In genomic region chr3:126573492-126574117, GRCh38 we compare ENCODE assay signal across 1 cellular context.
TF ChIP-seq lines count a peak whose summit lies in the region.

No MANE protein-coding gene starts in this region.

TF ChIP-seq in HepG2, 621 proteins besides CTCF, POLR2A, EP300 and RAD21:
- TF ChIP-seq ETV5 (CRISPR knock-in tag; IDR thresholded peaks at IDR 0.05; ENCODE audit: borderline replicate concordance) (no peak), FLYWCH1 (CRISPR knock-in tag; IDR thresholded peaks at IDR 0.05) (no peak)
- TF ChIP-seq, protein P1, sequence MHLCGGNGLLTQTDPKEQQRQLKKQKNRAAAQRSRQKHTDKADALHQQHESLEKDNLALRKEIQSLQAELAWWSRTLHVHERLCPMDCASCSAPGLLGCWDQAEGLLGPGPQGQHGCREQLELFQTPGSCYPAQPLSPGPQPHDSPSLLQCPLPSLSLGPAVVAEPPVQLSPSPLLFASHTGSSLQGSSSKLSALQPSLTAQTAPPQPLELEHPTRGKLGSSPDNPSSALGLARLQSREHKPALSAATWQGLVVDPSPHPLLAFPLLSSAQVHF (CRISPR knock-in tag; IDR thresholded peaks at IDR 0.05): no peak
